Comparison of ENCODE assay signal across 8 cellular contexts in genomic region chr9:91711755-91712591, GRCh38.
DNase-seq lines count a peak whose midpoint lies in the region; ATAC-seq lines count a peak whose summit lies in the region.

No MANE protein-coding gene starts in this region.

- peak; percentile 94 for ATAC-seq in HG03066 (IDR thresholded peaks at IDR 0.05; ENCODE audit: low read depth, unreplicated experiment)
- peak; percentile 97 for ATAC-seq in effector memory CD8-positive, alpha-beta T cell (replicated peaks)

- H3K4me1 Mint-ChIP-seq in effector memory CD8-positive, alpha-beta T cell (ENCODE audit: low read depth in 2 of 2), result peaks cover 0 to 4% of the 10 kb centered on the region in 2 donors

- H3K27ac Mint-ChIP-seq in effector memory CD8-positive, alpha-beta T cell, result no peak overlapping the region

- H3K9me3 Mint-ChIP-seq in effector memory CD8-positive, alpha-beta T cell, result no peaks in the 10 kb centered on the region

- peaks cover 8 to 13% of the 10 kb centered on the region in 2 donors for H3K27me3 Mint-ChIP-seq in effector memory CD8-positive, alpha-beta T cell

- no peaks in the 10 kb centered on the region for H3K36me3 Mint-ChIP-seq in effector memory CD8-positive, alpha-beta T cell (ENCODE audit: insufficient read depth)

- DNase-seq in activated T-cell treated with anti-CD3 and anti-CD28 coated beads for 1 hour (ENCODE audit: low read depth) (peak; percentile 20), SW480 (ENCODE audit: low spot score) (peak; percentile 46), NCI-H2227 (lab: John Stamatoyannopoulos, UW; ENCODE audit: unreplicated experiment) (no peak), DMS153 treated with DMSO at 0.1 percent for 48 hours (lab: John Stamatoyannopoulos, UW; ENCODE audit: unreplicated experiment) (no peak)
- DNase-seq in activated T-cell treated with anti-CD3 and anti-CD28 coated beads, Interleukin-2, amount 50 U/mL, for 1 hour, result no peak
- peak; percentile 46 to 60 (median 58) for DNase-seq in effector memory CD8-positive, alpha-beta T cell
- peak; percentile 45 to 54 for DNase-seq in stimulated activated CD8-positive, alpha-beta memory T cell treated with anti-CD3 and anti-CD28 coated beads, Interleukin-2, amount 100 ng/mL, for 48 hours (ENCODE audit: low read depth in 2 of 2)

- no peak overlapping the region for H3K4me3 Mint-ChIP-seq in effector memory CD8-positive, alpha-beta T cell

Comparison
In these comparisons a context has a peak if more than half of its experiments do, and no peak if none do; other contexts are left out.
1. DNase-seq: peak in activated T-cell treated with anti-CD3 and anti-CD28 coated beads for 1 hour (single experiment), SW480 (single experiment), effector memory CD8-positive, alpha-beta T cell (3 of 3) and stimulated activated CD8-positive, alpha-beta memory T cell treated with anti-CD3 and anti-CD28 coated beads, Interleukin-2, amount 100 ng/mL, for 48 hours (2 of 2); none in activated T-cell treated with anti-CD3 and anti-CD28 coated beads, Interleukin-2, amount 50 U/mL, for 1 hour (single experiment), NCI-H2227 (single experiment) and DMS153 treated with DMSO at 0.1 percent for 48 hours (single experiment).